In the genomic region with DNA sequence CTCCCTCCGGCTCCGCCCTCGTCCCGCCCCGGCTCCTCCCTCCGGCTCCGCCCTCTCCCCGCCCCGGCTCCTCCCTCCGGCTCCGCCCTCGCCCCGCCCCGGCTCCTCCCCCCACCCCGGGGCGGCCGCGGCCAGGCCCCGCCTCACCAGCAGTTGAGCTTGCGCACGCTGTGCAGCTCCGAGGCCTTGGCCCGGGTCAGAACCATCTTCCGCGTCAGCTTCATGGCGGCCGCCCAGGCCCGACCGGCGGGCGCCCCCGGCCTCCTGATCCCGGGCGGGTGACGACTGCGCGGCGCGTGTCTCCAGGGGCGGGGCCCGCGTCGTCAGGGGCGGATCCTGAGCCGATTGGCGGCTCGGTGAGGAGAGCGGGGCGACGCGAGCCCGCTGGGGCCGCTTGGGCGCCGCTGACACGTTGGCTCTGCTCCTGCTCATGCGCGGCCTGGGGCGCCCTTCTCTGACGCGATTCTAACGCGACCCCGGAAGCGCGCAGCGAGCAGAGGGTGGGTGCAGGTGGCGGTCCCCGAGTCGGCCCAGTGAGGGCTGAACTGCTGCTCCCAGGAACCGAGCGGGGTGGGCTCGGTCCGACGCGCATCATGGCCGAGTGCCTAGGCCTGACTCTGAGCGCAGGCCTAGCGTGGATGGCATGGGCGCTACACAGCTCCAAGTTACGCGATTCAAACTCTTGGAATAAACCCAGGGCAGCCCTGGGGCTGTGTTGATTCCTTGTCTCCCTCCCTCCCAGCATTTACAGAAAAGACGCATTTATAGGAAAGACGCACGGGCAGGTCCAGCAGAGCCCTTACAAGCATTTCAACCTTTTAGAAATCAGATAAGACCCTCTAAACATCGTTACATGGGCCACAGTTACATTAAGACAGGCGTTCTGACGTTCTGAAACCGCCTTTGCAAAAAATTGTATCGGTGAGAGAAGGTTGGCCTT, we compare ENCODE assay signal across 8 cellular contexts. TPM values are rescaled to one million over a fixed set of nuclear protein-coding genes. Genes with fewer than 3 reads are reported as not detected.
A peak's percentile ranks its signal among the peaks of the same experiment; 100 is the strongest.
DNase-seq lines count a peak whose midpoint lies in the region; ATAC-seq and TF ChIP-seq lines count a peak whose summit lies in the region.

A gene (minus strand): TSS at position 420 of the 940 bp plus-strand sequence. CDS start 196 bp downstream, at position 224.

- peaks cover 11% of the 10 kb centered on the region; the same call in 1 of the 2 replicates for H3K4me1 ChIP-seq in PC-9 (replicated peaks; ENCODE audit: insufficient read depth)
- peaks cover 5 to 12% of the 10 kb centered on the region in 2 donors for H3K4me1 ChIP-seq in mucosa of rectum (ENCODE audit: control insufficient read depth in 2 of 2, insufficient read depth in 2 of 2, low read length in 2 of 2)

- no peaks in the 10 kb centered on the region for H4K20me1 ChIP-seq in PC-9 (ENCODE audit: insufficient read depth)

- H2AFZ ChIP-seq in PC-9 = peak within 1 kb of the TSS; percentile 95

- in situ Hi-C loops in KBM-7 (cut with MboI; ENCODE audit: low pct_unique_long_range_greater_than_20kb, low sequenced_read_pairs) = loop anchor here (25.0 kb wide), 1 partner anchor 527 kb away; no protein-coding TSS in a partner anchor

- no peaks in the 10 kb centered on the region for H3K27me3 ChIP-seq in PC-9 (ENCODE audit: insufficient read depth, low read depth)
- H3K27me3 ChIP-seq in mucosa of rectum (ENCODE audit: control insufficient read depth in 2 of 2, insufficient read depth in 2 of 2, low read length in 2 of 2) = no peaks in the 10 kb centered on the region

- H3K36me3 ChIP-seq in PC-9 (ENCODE audit: low read depth) = no peaks in the 10 kb centered on the region
- peaks cover 0 to 8% of the 10 kb centered on the region in 2 donors for H3K36me3 ChIP-seq in mucosa of rectum (ENCODE audit: control insufficient read depth in 2 of 2, insufficient read depth in 2 of 2, low read length in 2 of 2)

- DNase-seq in DMS53 (lab: John Stamatoyannopoulos, UW) (peak; percentile 96), KBM-7 (peak; percentile 96), PC-9 (peak; percentile 77 to 88), erythroblast (lab: John Stamatoyannopoulos, UW) (peak; percentile 96 to 97)
- DNase-seq in activated T-cell treated with anti-CD3 and anti-CD28 coated beads, Interleukin-2, amount 50 U/mL, for 1 hour = peak; percentile 95
- peak; percentile 86 to 90 for DNase-seq in stimulated activated CD8-positive, alpha-beta memory T cell treated with anti-CD3 and anti-CD28 coated beads, Interleukin-4, amount 100 ng/mL, for 4 hours (ENCODE audit: low read depth in 2 of 2, low spot score in 1 of 2)

- TF ChIP-seq POLR2A in erythroblast (IDR thresholded peaks at IDR 0.05; ENCODE audit: low read length) = peak; percentile 98

- peak; percentile 86 for ATAC-seq in GM21723 (IDR thresholded peaks at IDR 0.05; ENCODE audit: unreplicated experiment)

- TF ChIP-seq CTCF in PC-9 (conservative IDR thresholded peaks at IDR 0.05) = no peak

- H3K9ac ChIP-seq in mucosa of rectum (ENCODE audit: low read depth in 1 of 2, low read length in 2 of 2) = peak within 1 kb of the TSS; percentile 99

- peak within 1 kb of the TSS; percentile 92 for H3K27ac ChIP-seq in PC-9
- H3K27ac ChIP-seq in mucosa of rectum (ENCODE audit: low read depth in 2 of 2, low read length in 2 of 2) = peak within 1 kb of the TSS; percentile 96 to 99

- no peaks in the 10 kb centered on the region for H3K79me2 ChIP-seq in PC-9 (ENCODE audit: low read depth)

- H3F3A ChIP-seq in PC-9 (ENCODE audit: insufficient read depth, low read depth) = peaks cover 19% of the 10 kb centered on the region

- CTCF ChIA-PET in PC-9 (lab: Charles Lee) = interaction anchor here (0.6 kb wide), 1 partner anchor 21 kb away, joined by 4 read pairs; no protein-coding TSS in a partner anchor

- peak within 1 kb of the TSS; percentile 94 for H3K4me3 ChIP-seq in PC-9
- peak within 1 kb of the TSS; percentile 94 to 96 for H3K4me3 ChIP-seq in mucosa of rectum (ENCODE audit: low read length in 2 of 2)

- POLR2A ChIA-PET in PC-9 (lab: Charles Lee; ENCODE audit: unreplicated experiment) = interaction anchor here (0.5 kb wide), 1 partner anchor 588 kb away, joined by 4 read pairs; no protein-coding TSS in a partner anchor

- H3K9me3 ChIP-seq in PC-9 (ENCODE audit: insufficient read depth, low read depth) (no peaks in the 10 kb centered on the region), mucosa of rectum (ENCODE audit: control insufficient read depth in 2 of 2, low read length in 2 of 2) (no peaks in the 10 kb centered on the region)

- no peaks in the 10 kb centered on the region for H3K9me2 ChIP-seq in PC-9 (ENCODE audit: insufficient read depth)

- peak within 1 kb of the TSS; percentile 76 for H3K4me2 ChIP-seq in PC-9

- intact Hi-C loops in PC-9 (cut with micrococcal nuclease; ENCODE audit: unreplicated experiment) = no loop called here

- no TSS peak for BruUV-seq in PC-9 (replicated peaks; lab: Mats Ljungman, UMichigan)

RNA-seq across cellular contexts. Expression of the gene that starts here (rescaled TPM):
- 12.5 and 23.9 TPM in 2 replicates for total RNA-seq in PC-9 (2021)

Comparison
In these comparisons a context has a peak if more than half of its experiments do, and no peak if none do; other contexts are left out.
1. Peak in every context shown above with its lines: DNase-seq, ATAC-seq, H3K4me3 ChIP-seq and H3K27ac ChIP-seq.